9 cellular contexts compared by ENCODE assay signal in genomic region chr10:89419548-89419947, GRCh38. TPM values are rescaled to one million over a fixed set of nuclear protein-coding genes. Genes with fewer than 3 reads are reported as not detected.
DNase-seq lines count a peak whose midpoint lies in the region; ATAC-seq and TF ChIP-seq lines count a peak whose summit lies in the region.
"Had no signal": no experiment of that assay in that cellular context is flagged by ENCODE, and none has a peak within 500 bp of the region (broad histone marks: within the 10 kb centered on the region; RNA-seq: fewer than 3 reads in every experiment).

No MANE protein-coding gene starts in this region.

- no peak overlapping the region for H2AFZ ChIP-seq in OCI-LY7 (ENCODE audit: low read length)

- H3K4me3 Mint-ChIP-seq in endodermal cell (no peak overlapping the region), progenitor cell of endocrine pancreas (ENCODE audit: low read depth) (no peak overlapping the region)

- BruUV-seq in OCI-LY7 (replicated peaks; lab: Mats Ljungman, UMichigan) = no TSS peak

- H3K27ac Mint-ChIP-seq in endodermal cell (no peak overlapping the region), progenitor cell of endocrine pancreas (no peak overlapping the region)

- H3K4me1 Mint-ChIP-seq in endodermal cell (peaks cover 6% of the 10 kb centered on the region), progenitor cell of endocrine pancreas (ENCODE audit: low read depth) (peaks cover 3% of the 10 kb centered on the region)

- H3K4me2 ChIP-seq in OCI-LY7 (ENCODE audit: low read length) = no peak overlapping the region

- peak; percentile 64 for TF ChIP-seq CTCF in OCI-LY7 (conservative IDR thresholded peaks at IDR 0.05; ENCODE audit: low read length)
- peak; percentile 80 for TF ChIP-seq CTCF in endodermal cell (conservative IDR thresholded peaks at IDR 0.05)
- peak; percentile 44 for TF ChIP-seq CTCF in progenitor cell of endocrine pancreas (IDR thresholded peaks at IDR 0.05; ENCODE audit: unreplicated experiment)
- no peak for TF ChIP-seq CTCF in psoas muscle (IDR thresholded peaks at IDR 0.05)

- no peaks in the 10 kb centered on the region for H4K20me1 ChIP-seq in OCI-LY7 (ENCODE audit: insufficient read depth, low read length)

- H3K27me3 ChIP-seq in endodermal cell (ENCODE audit: control insufficient read depth, insufficient read depth, low read length, poor library complexity, severe bottlenecking) (peaks cover 14% of the 10 kb centered on the region), psoas muscle (ENCODE audit: insufficient read depth in 3 of 3, low read length in 2 of 3) (no peaks in the 10 kb centered on the region)

- H3K4me3 ChIP-seq in OCI-LY7 (ENCODE audit: low read depth, low read length, poor library complexity, severe bottlenecking) = no peak overlapping the region
- H3K4me3 ChIP-seq in endodermal cell (ENCODE audit: low read length) = no peak overlapping the region
- H3K4me3 ChIP-seq in psoas muscle = no peak overlapping the region

- H3K36me3 Mint-ChIP-seq in endodermal cell (ENCODE audit: low read depth) (no peaks in the 10 kb centered on the region), progenitor cell of endocrine pancreas (ENCODE audit: insufficient read depth) (peaks cover 5% of the 10 kb centered on the region)

- H3K27ac ChIP-seq in OCI-LY7 (ENCODE audit: low read depth, low read length, poor library complexity, severe bottlenecking) = no peak overlapping the region
- no peak overlapping the region for H3K27ac ChIP-seq in endodermal cell (ENCODE audit: low read depth, low read length)
- H3K27ac ChIP-seq in caudate nucleus (ENCODE audit: low read depth, low read length) = no peak overlapping the region
- H3K27ac ChIP-seq in psoas muscle = no peak overlapping the region

- intact Hi-C loops in OCI-LY7 (cut with micrococcal nuclease; ENCODE audit: unreplicated experiment) (no loop called here), psoas muscle (cut with DNase I) (no loop called here)

- H3K36me3 ChIP-seq in OCI-LY7 (ENCODE audit: insufficient read depth, low read length) = no peaks in the 10 kb centered on the region
- no peaks in the 10 kb centered on the region for H3K36me3 ChIP-seq in endodermal cell (ENCODE audit: control insufficient read depth, insufficient read depth, low read length)
- H3K36me3 ChIP-seq in psoas muscle (ENCODE audit: insufficient read depth in 1 of 2, low read depth in 1 of 2) = peaks cover 0 to 15% of the 10 kb centered on the region in 2 donors

- H3K9me2 ChIP-seq in OCI-LY7 (ENCODE audit: insufficient read depth, low read length) = no peaks in the 10 kb centered on the region

- H3K9ac ChIP-seq in endodermal cell (ENCODE audit: extremely low read depth, low read length, poor library complexity, severe bottlenecking) = no peak overlapping the region

- WGBS in endodermal cell (ENCODE audit: insufficient coverage in 1 of 2, insufficient read length in 1 of 2), 2 experiments = 20% methylated on average over 1 of the region's 3 CpGs; no CpG with 5 or more reads in 1 of the 2 experiments
- WGBS in psoas muscle, 3 donors = 21 to 52% (median 26%) methylated on average over 3 of the region's 3 CpGs

- H3K9me3 Mint-ChIP-seq in endodermal cell = no peaks in the 10 kb centered on the region
- no peaks in the 10 kb centered on the region for H3K9me3 Mint-ChIP-seq in progenitor cell of endocrine pancreas (ENCODE audit: low read depth)

- no peaks in the 10 kb centered on the region for H3K79me2 ChIP-seq in OCI-LY7 (ENCODE audit: insufficient read depth, low read depth, low read length)

- H3K27me3 Mint-ChIP-seq in endodermal cell (ENCODE audit: insufficient read depth) = peaks cover 15% of the 10 kb centered on the region
- peaks cover 8% of the 10 kb centered on the region for H3K27me3 Mint-ChIP-seq in progenitor cell of endocrine pancreas

- CTCF ChIA-PET in OCI-LY7 (lab: Charles Lee; ENCODE audit: unreplicated experiment) = no interaction called here

- H3K9me3 ChIP-seq in OCI-LY7 (ENCODE audit: low read length) (no peaks in the 10 kb centered on the region), endodermal cell (ENCODE audit: control insufficient read depth, low read length) (no peaks in the 10 kb centered on the region), psoas muscle (no peaks in the 10 kb centered on the region)

- DNase-seq in activated CD4-positive, alpha-beta T cell treated with anti-CD3 and anti-CD28 coated beads, Interleukin-2, amount 50 U/mL, for 1 hour = peak; percentile 13
- no peak for DNase-seq in activated CD4-positive, alpha-beta T cell treated with anti-CD3 and anti-CD28 coated beads for 1 hour
- DNase-seq in OCI-LY7 (ENCODE audit: low spot score) (peak; percentile 33), endodermal cell (no peak), progenitor cell of endocrine pancreas (ENCODE audit: low spot score, unreplicated experiment) (no peak), caudate nucleus (lab: John Stamatoyannopoulos, UW) (no peak), psoas muscle (no peak), NOMO-1 treated with DMSO at 0.1 percent for 48 hours (lab: John Stamatoyannopoulos, UW; ENCODE audit: unreplicated experiment) (no peak)
- DNase-seq: NCI-H345 had no signal

- H3K4me1 ChIP-seq in OCI-LY7 (ENCODE audit: insufficient read depth, low read length, poor library complexity, severe bottlenecking) = no peaks in the 10 kb centered on the region
- H3K4me1 ChIP-seq in endodermal cell (ENCODE audit: control insufficient read depth, insufficient read depth, low read length) = no peaks in the 10 kb centered on the region
- H3K4me1 ChIP-seq in psoas muscle = no peaks in the 10 kb centered on the region

- no peak for ATAC-seq in psoas muscle

- POLR2A ChIA-PET in OCI-LY7 (lab: Charles Lee) = no interaction called here

RNA-seq across cellular contexts. Expression of gene IFIT5, which starts 5.2 kb away (rescaled TPM):
- total RNA-seq in OCI-LY7 (2014; rRNA removed; shearing (Covaris generic)) = 0.57 and 0.77 TPM in 2 replicates
- total RNA-seq in OCI-LY7 (2022) (0.17 and 0.36 TPM in 2 replicates), endodermal cell (1 to 10 TPM; 1.5 to 2.5 TPM), progenitor cell of endocrine pancreas (6.0 and 6.2 TPM in 2 replicates), psoas muscle (1 to 10 TPM; 2.8 to 6.9 (median 3.9) TPM)
- polyA plus RNA-seq in endodermal cell (2013, experiment 1 of 2) = 9.4 TPM
- 8.8 TPM for polyA plus RNA-seq in endodermal cell (2013, experiment 2 of 2)
- polyA plus RNA-seq in psoas muscle = 1 to 10 TPM; 2.0 to 5.2 (median 2.5) TPM

RNA-seq across cellular contexts. Expression of gene IFIT1, which starts 27.1 kb away (rescaled TPM):
- not detected in 2 replicates for total RNA-seq in OCI-LY7 (2014; rRNA removed; shearing (Covaris generic))
- total RNA-seq in OCI-LY7 (2022) (not detected in 2 replicates), endodermal cell (under 1 TPM in 1 of 2 donors, not detected in 1; 0.59 TPM), progenitor cell of endocrine pancreas (0.20 and 0.34 TPM in 2 replicates), psoas muscle (10 to 100 TPM in 1 of 4 donors, 1 to 10 TPM in 3; 1.6 to 22.5 (median 4.3) TPM)
- 7.4 TPM for polyA plus RNA-seq in endodermal cell (2013, experiment 1 of 2)
- 7.7 TPM for polyA plus RNA-seq in endodermal cell (2013, experiment 2 of 2)
- polyA plus RNA-seq in psoas muscle = 1 to 10 TPM; 1.8 to 4.2 (median 2.7) TPM

RNA-seq across cellular contexts. Expression of gene IFIT1B, which starts 41.7 kb away (rescaled TPM):
- not detected in 2 replicates for total RNA-seq in OCI-LY7 (2014; rRNA removed; shearing (Covaris generic))
- not detected in 2 replicates for total RNA-seq in OCI-LY7 (2022)
- not detected for total RNA-seq in endodermal cell
- polyA plus RNA-seq in endodermal cell (2013, experiment 1 of 2) = not detected
- not detected for polyA plus RNA-seq in endodermal cell (2013, experiment 2 of 2)
- not detected in 2 replicates for total RNA-seq in progenitor cell of endocrine pancreas
- 1 to 10 TPM in 1 of 4 donors, not detected in 3; 1.4 TPM for total RNA-seq in psoas muscle
- not detected for polyA plus RNA-seq in psoas muscle

Comparison
In these comparisons a context has a peak if more than half of its experiments do, and no peak if none do; other contexts are left out.
1. DNase-seq: peak in activated CD4-positive, alpha-beta T cell treated with anti-CD3 and anti-CD28 coated beads, Interleukin-2, amount 50 U/mL, for 1 hour (single experiment) and OCI-LY7 (single experiment); none in activated CD4-positive, alpha-beta T cell treated with anti-CD3 and anti-CD28 coated beads for 1 hour (single experiment), endodermal cell (single experiment), progenitor cell of endocrine pancreas (single experiment), caudate nucleus (0 of 61), psoas muscle (0 of 2) and NOMO-1 treated with DMSO at 0.1 percent for 48 hours (single experiment).